ENCODE assay signal across 8 cellular contexts in the genomic region with DNA sequence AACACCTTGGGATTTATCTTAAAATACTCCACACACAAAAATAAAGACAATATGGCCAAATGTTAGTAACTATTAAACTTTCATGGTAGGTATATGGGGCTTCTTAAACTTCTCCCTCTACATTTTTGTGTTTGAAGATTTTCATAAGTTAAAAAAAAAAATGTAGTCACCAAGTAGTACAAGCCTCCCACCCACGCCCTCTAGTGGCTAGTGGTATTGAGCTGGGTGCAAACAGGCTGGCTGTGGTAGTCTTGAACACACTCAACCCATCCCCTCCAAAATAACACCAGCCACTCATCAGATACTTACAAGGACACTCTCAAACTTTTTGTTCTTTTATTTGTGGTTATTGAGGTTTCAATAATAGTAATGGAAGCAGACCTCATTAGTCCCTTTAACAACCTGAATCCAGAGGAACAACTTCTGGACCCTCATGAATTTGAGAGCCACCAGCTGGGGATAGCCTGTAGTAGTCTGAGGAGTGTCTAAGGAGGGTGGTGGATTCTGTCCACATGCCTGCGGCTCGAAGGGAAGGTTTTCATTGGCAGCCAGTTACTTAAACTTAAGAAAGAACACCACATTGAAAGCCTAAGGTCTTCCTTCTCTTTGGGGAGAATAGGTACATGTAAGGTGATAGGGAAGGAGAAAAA. TPM values are rescaled to one million over a fixed set of nuclear protein-coding genes. Genes with fewer than 3 reads are reported as not detected.
A peak's percentile ranks its signal among the peaks of the same experiment; 100 is the strongest.
DNase-seq lines count a peak whose midpoint lies in the region; ATAC-seq and TF ChIP-seq lines count a peak whose summit lies in the region.

No MANE protein-coding gene starts in this region.

- ATAC-seq in HG02759 (IDR thresholded peaks at IDR 0.05; ENCODE audit: unreplicated experiment) (peak; percentile 64), activated B cell treated with CpG ODN at 0.5 μM for 24 hours (ENCODE audit: low read depth) (peak; percentile 72), HG03045 (IDR thresholded peaks at IDR 0.05; ENCODE audit: unreplicated experiment) (no peak)
- peak; percentile 58 for ATAC-seq in central memory CD8-positive, alpha-beta T cell (replicated peaks; ENCODE audit: extremely low read depth, poor library complexity, severe bottlenecking)

- intact Hi-C loops in activated B cell treated with CpG ODN at 0.5 μM for 24 hours (cut with micrococcal nuclease), result loop anchor here (1.0 to 5.0 kb wide), 7 partner anchors 36 to 1069 kb away; no protein-coding TSS in a partner anchor

- H3K27ac Mint-ChIP-seq in activated B cell treated with CpG ODN at 0.5 μM for 24 hours, result no peak overlapping the region
- no peak overlapping the region for H3K27ac Mint-ChIP-seq in central memory CD8-positive, alpha-beta T cell (ENCODE audit: low read depth)

- POLR2A ChIA-PET in activated B cell treated with CpG ODN at 0.5 μM for 24 hours (lab: Charles Lee), result no interaction called here

- peak; percentile 70 to 81 for TF ChIP-seq RAD21 in liver (IDR thresholded peaks at IDR 0.05)

- DNase-seq in GF-D8 (lab: John Stamatoyannopoulos, UW) (peak; percentile 20), NCI-H2171 treated with DMSO at 0.1 percent for 48 hours (lab: John Stamatoyannopoulos, UW) (peak; percentile 60), activated B cell treated with CpG ODN at 0.5 μM for 24 hours (peak; percentile 39)
- peak; percentile 56 to 60 for DNase-seq in central memory CD8-positive, alpha-beta T cell (ENCODE audit: low spot score in 2 of 2)
- DNase-seq in stimulated activated CD4-positive, alpha-beta T cell treated with anti-CD3 and anti-CD28 coated beads, TNF-alpha, amount 100 ng/mL, for 4 hours (ENCODE audit: low read depth in 3 of 3), result peak; percentile 27 to 70 (median 58)

- no peaks in the 10 kb centered on the region for H3K36me3 Mint-ChIP-seq in activated B cell treated with CpG ODN at 0.5 μM for 24 hours (ENCODE audit: low read depth)
- H3K36me3 Mint-ChIP-seq in central memory CD8-positive, alpha-beta T cell (ENCODE audit: insufficient read depth), result no peaks in the 10 kb centered on the region

- no peak overlapping the region for H3K27ac ChIP-seq in liver (ENCODE audit: low read depth in 1 of 2, low read length in 2 of 2)

- H3K9me3 ChIP-seq in liver (ENCODE audit: control insufficient read depth in 4 of 4, low read length in 3 of 4), result no peaks in the 10 kb centered on the region

- no peaks in the 10 kb centered on the region for H3K9me3 Mint-ChIP-seq in activated B cell treated with CpG ODN at 0.5 μM for 24 hours
- no peaks in the 10 kb centered on the region for H3K9me3 Mint-ChIP-seq in central memory CD8-positive, alpha-beta T cell

- H3K4me1 ChIP-seq in liver (ENCODE audit: control insufficient read depth in 4 of 4, insufficient read depth in 4 of 4, low read length in 3 of 4), result no peaks in the 10 kb centered on the region

- no peaks in the 10 kb centered on the region for H3K27me3 ChIP-seq in liver (ENCODE audit: control insufficient read depth in 4 of 4, insufficient read depth in 4 of 4, low read length in 3 of 4)

- H3K36me3 ChIP-seq in liver (ENCODE audit: control insufficient read depth in 4 of 4, insufficient read depth in 3 of 4, low read depth in 1 of 4, low read length in 3 of 4), result no peaks in the 10 kb centered on the region

- WGBS in liver, result 44% methylated on average over 3 of the region's 3 CpGs

- no peak overlapping the region for H3K4me3 ChIP-seq in liver (ENCODE audit: low read depth in 1 of 3, low read length in 3 of 3)

- peak; percentile 56 for TF ChIP-seq CTCF in activated B cell treated with CpG ODN at 0.5 μM for 24 hours (IDR thresholded peaks at IDR 0.05)
- peak; percentile 68 for TF ChIP-seq CTCF in liver (IDR thresholded peaks at IDR 0.05; ENCODE audit: low read depth, low read length, missing input control)

- no peak overlapping the region for H3K4me3 Mint-ChIP-seq in activated B cell treated with CpG ODN at 0.5 μM for 24 hours
- no peak overlapping the region for H3K4me3 Mint-ChIP-seq in central memory CD8-positive, alpha-beta T cell

- no peak overlapping the region for H3K9ac ChIP-seq in liver (ENCODE audit: low read depth in 1 of 2, low read length in 2 of 2)

- H3K4me1 Mint-ChIP-seq in activated B cell treated with CpG ODN at 0.5 μM for 24 hours, result peaks cover 2% of the 10 kb centered on the region
- no peaks in the 10 kb centered on the region for H3K4me1 Mint-ChIP-seq in central memory CD8-positive, alpha-beta T cell

- peaks cover 27% of the 10 kb centered on the region for H3K27me3 Mint-ChIP-seq in activated B cell treated with CpG ODN at 0.5 μM for 24 hours
- H3K27me3 Mint-ChIP-seq in central memory CD8-positive, alpha-beta T cell, result peaks cover 37% of the 10 kb centered on the region

- CTCF ChIA-PET in activated B cell treated with CpG ODN at 0.5 μM for 24 hours (lab: Charles Lee), result interaction anchor here (0.6 to 4.7 kb wide), 9 partner anchors 14 to 375 kb away, joined by 3 to 46 read pairs (median 4); no protein-coding TSS in a partner anchor

TF ChIP-seq in liver, 16 proteins besides CTCF, POLR2A, EP300 and RAD21:
- TF ChIP-seq YY1 (IDR thresholded peaks at IDR 0.05), result no peak
- no peak for TF ChIP-seq GABPA (IDR thresholded peaks at IDR 0.05 in 1 of 2, conservative IDR thresholded peaks at IDR 0.05 in 1 of 2)
- TF ChIP-seq SP1 (IDR thresholded peaks at IDR 0.05), result no peak
- no peak for TF ChIP-seq HNF4G (IDR thresholded peaks at IDR 0.05)
- TF ChIP-seq HNF4A (conservative IDR thresholded peaks at IDR 0.05), result no peak
- TF ChIP-seq JUND (IDR thresholded peaks at IDR 0.05), result no peak
- no peak for TF ChIP-seq ZBTB33 (IDR thresholded peaks at IDR 0.05)
- no peak for TF ChIP-seq FOXA1 (IDR thresholded peaks at IDR 0.05)
- no peak for TF ChIP-seq TAF1 (conservative IDR thresholded peaks at IDR 0.05)

RNA-seq across cellular contexts. Expression of gene RD3, which starts 15.6 kb away (rescaled TPM):
- total RNA-seq in activated B cell treated with CpG ODN at 0.5 μM for 24 hours (not detected in 2 replicates), liver (not detected)
- polyA plus RNA-seq in liver, result not detected
